In the genomic region with DNA sequence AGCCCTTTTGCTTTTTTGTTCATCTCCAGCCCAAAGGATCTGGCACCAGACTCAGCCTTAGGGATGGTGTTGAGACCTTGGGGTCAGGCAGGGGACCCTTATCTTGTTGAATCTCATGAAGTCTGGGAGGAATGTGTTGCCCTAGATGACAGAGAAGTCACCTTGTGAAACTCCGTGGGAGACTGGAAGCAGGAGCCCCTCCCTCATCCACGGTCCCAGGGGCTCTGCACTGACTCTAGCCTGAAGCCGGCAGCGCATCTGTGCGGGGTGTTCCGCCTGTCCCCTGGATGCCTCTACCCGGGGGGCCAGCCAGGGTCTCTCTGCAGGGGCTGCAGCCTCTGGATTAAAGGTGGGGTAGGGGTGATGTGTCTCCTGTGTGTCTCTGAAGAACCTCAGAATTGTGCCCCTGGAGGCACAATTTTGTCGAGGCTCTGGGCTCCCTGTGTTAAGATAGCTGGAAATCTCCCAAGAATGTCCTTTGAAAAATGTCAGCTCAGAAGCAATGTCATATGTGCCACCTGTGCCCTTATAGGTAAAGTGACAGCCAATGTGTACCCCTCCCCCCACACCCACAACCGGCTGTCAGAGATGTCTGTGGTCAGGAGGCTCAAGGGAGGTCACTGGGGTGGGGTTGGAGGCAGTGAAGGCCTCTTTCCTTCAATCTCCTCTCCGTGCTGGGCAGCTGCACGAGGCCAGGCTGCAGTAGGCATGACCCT, we compare ENCODE assay signal across 1 cellular context.
TF ChIP-seq lines count a peak whose summit lies in the region.

No MANE protein-coding gene starts in this region.

TF ChIP-seq in A549, 52 proteins besides CTCF, POLR2A, EP300 and RAD21 (continued from another document):
- TF ChIP-seq REST (IDR thresholded peaks at IDR 0.05) = no peak
- TF ChIP-seq FOXS1 (CRISPR knock-in tag; IDR thresholded peaks at IDR 0.05) = no peak
- TF ChIP-seq, protein P1, sequence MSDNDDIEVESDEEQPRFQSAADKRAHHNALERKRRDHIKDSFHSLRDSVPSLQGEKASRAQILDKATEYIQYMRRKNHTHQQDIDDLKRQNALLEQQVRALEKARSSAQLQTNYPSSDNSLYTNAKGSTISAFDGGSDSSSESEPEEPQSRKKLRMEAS (IDR thresholded peaks at IDR 0.05) = no peak
- TF ChIP-seq ZC3H11A (IDR thresholded peaks at IDR 0.05) = no peak
